Comparison of ENCODE assay signal across 30 cellular contexts in genomic region chr1:28118640-28119307, GRCh38. TPM values are rescaled to one million over a fixed set of nuclear protein-coding genes. Genes with fewer than 3 reads are reported as not detected.
"Had no signal": no experiment of that assay in that cellular context is flagged by ENCODE, and none has a peak within 500 bp of the region (broad histone marks: within the 10 kb centered on the region; RNA-seq: fewer than 3 reads in every experiment).

No MANE protein-coding gene starts in this region.

- H3K27me3 ChIP-seq: adrenal gland, ascending aorta, cardiac muscle cell, colonic mucosa, dorsolateral prefrontal cortex, neural progenitor cell, spleen, tibial nerve had no signal

- FAIRE-seq: frontal cortex, islet of Langerhans, urothelium cell line had no signal

- H3K4me1 Mint-ChIP-seq: brain, neural progenitor cell had no signal

- H3K4me2 ChIP-seq: neural progenitor cell had no signal

- H3K4me3 ChIP-seq: adrenal gland, ascending aorta, cardiac muscle cell, colonic mucosa, dorsolateral prefrontal cortex, left ventricle myocardium inferior, lung, neural progenitor cell, spleen, tibial nerve had no signal

- H3K4me1 ChIP-seq: adrenal gland, ascending aorta, colonic mucosa, left ventricle myocardium inferior, neural progenitor cell, tibial nerve had no signal

- H3K9me3 Mint-ChIP-seq: activated CD4-positive, alpha-beta memory T cell treated with anti-CD3 and anti-CD28 coated beads, Interleukin-2, amount 10 ng/mL, durations not matched to agents 7 days and 5 days; activated CD4-positive, alpha-beta T cell treated with anti-CD3 and anti-CD28 coated beads, Interleukin-2, amount 10 ng/mL, durations not matched to agents 24 days and 14 days; activated naive CD4-positive, alpha-beta T cell treated with anti-CD3 and anti-CD28 coated beads for 36 hours; activated naive CD8-positive, alpha-beta T cell treated with anti-CD3 and anti-CD28 coated beads for 36 hours; natural killer cell had no signal

- H3K4me3 Mint-ChIP-seq: activated CD4-positive, alpha-beta memory T cell treated with anti-CD3 and anti-CD28 coated beads, Interleukin-2, amount 10 ng/mL, durations not matched to agents 7 days and 5 days; activated CD4-positive, alpha-beta T cell treated with anti-CD3 and anti-CD28 coated beads, Interleukin-2, amount 10 ng/mL, durations not matched to agents 24 days and 14 days; activated CD8-positive, alpha-beta memory T cell treated with anti-CD3 and anti-CD28 coated beads, Interleukin-2, amount 10 ng/mL, durations not matched to agents 7 days and 5 days; activated naive CD4-positive, alpha-beta T cell treated with anti-CD3 and anti-CD28 coated beads for 36 hours; activated naive CD8-positive, alpha-beta T cell treated with anti-CD3 and anti-CD28 coated beads for 36 hours; brain; natural killer cell; neural progenitor cell had no signal

- H3K27ac Mint-ChIP-seq: activated CD4-positive, alpha-beta memory T cell treated with anti-CD3 and anti-CD28 coated beads, Interleukin-2, amount 10 ng/mL, durations not matched to agents 7 days and 5 days; activated CD4-positive, alpha-beta T cell treated with anti-CD3 and anti-CD28 coated beads, Interleukin-2, amount 10 ng/mL, durations not matched to agents 24 days and 14 days; activated CD8-positive, alpha-beta memory T cell treated with anti-CD3 and anti-CD28 coated beads, Interleukin-2, amount 10 ng/mL, durations not matched to agents 7 days and 5 days; activated naive CD4-positive, alpha-beta T cell treated with anti-CD3 and anti-CD28 coated beads for 36 hours; activated naive CD8-positive, alpha-beta T cell treated with anti-CD3 and anti-CD28 coated beads for 36 hours; brain; natural killer cell; neural progenitor cell had no signal

- H2AFZ ChIP-seq: neural progenitor cell had no signal

- H3K36me3 Mint-ChIP-seq: activated CD8-positive, alpha-beta memory T cell treated with anti-CD3 and anti-CD28 coated beads, Interleukin-2, amount 10 ng/mL, durations not matched to agents 7 days and 5 days; activated naive CD8-positive, alpha-beta T cell treated with anti-CD3 and anti-CD28 coated beads for 36 hours; brain; natural killer cell; neural progenitor cell had no signal

- H3K27ac ChIP-seq: adrenal gland, ascending aorta, cardiac muscle cell, colonic mucosa, dorsolateral prefrontal cortex, left ventricle myocardium inferior, neural progenitor cell, tibial nerve, WERI-Rb-1 had no signal

- H3K36me3 ChIP-seq: adrenal gland, ascending aorta, cardiac muscle cell, colonic mucosa, left ventricle myocardium inferior, neural progenitor cell, spleen, tibial nerve, WERI-Rb-1 had no signal

- H3K9me3 ChIP-seq: adrenal gland, ascending aorta, colonic mucosa, left ventricle myocardium inferior, spleen, tibial nerve had no signal

- H3K9ac ChIP-seq: neural progenitor cell had no signal

- ATAC-seq: activated CD4-positive, CD25-positive, alpha-beta regulatory T cell treated with anti-CD3 and anti-CD28 coated beads, Interleukin-2, amount 50 U/mL, for 24 hours; activated CD8-positive, alpha-beta memory T cell treated with anti-CD3 and anti-CD28 coated beads, Interleukin-2, amount 10 ng/mL, durations not matched to agents 7 days and 5 days; natural killer cell; right cardiac atrium had no signal

- DNase-seq: activated CD4-positive, alpha-beta memory T cell treated with anti-CD3 and anti-CD28 coated beads, Interleukin-2, amount 10 ng/mL, durations not matched to agents 7 days and 5 days; activated CD4-positive, alpha-beta T cell treated with anti-CD3 and anti-CD28 coated beads, Interleukin-2, amount 10 ng/mL, durations not matched to agents 24 days and 14 days; activated CD8-positive, alpha-beta memory T cell treated with anti-CD3 and anti-CD28 coated beads, Interleukin-2, amount 10 ng/mL, durations not matched to agents 7 days and 5 days; activated naive CD4-positive, alpha-beta T cell treated with anti-CD3 and anti-CD28 coated beads for 36 hours; activated naive CD8-positive, alpha-beta T cell treated with anti-CD3 and anti-CD28 coated beads for 36 hours; activated T-cell treated with anti-CD3 and anti-CD28 coated beads, Interleukin-2, amount 50 U/mL, for 48 hours; adrenal gland; cerebellar nuclear complex; colonic mucosa; dorsolateral prefrontal cortex; effector memory CD4-positive, alpha-beta T cell; glutamatergic neuron; left ventricle myocardium inferior; mesendoderm; natural killer cell; right cardiac atrium; spleen; stimulated activated naive CD4-positive, alpha-beta T cell treated with Interleukin-2 at 50 U/mL for 16 hours; T1000; WERI-Rb-1 had no signal

RNA-seq across cellular contexts. Expression of gene PTAFR, which starts 57.7 kb away (rescaled TPM):
- polyA plus RNA-seq: cardiac muscle cell had no signal
